9 cellular contexts compared by ENCODE assay signal in genomic region chr9:136345281-136346156, GRCh38. TPM values are rescaled to one million over a fixed set of nuclear protein-coding genes. Genes with fewer than 3 reads are reported as not detected.
DNase-seq lines count a peak whose midpoint lies in the region; ATAC-seq and TF ChIP-seq lines count a peak whose summit lies in the region.
"Had no signal": no experiment of that assay in that cellular context is flagged by ENCODE, and none has a peak within 500 bp of the region (broad histone marks: within the 10 kb centered on the region; RNA-seq: fewer than 3 reads in every experiment).

No MANE protein-coding gene starts in this region.

- 51% methylated on average over 38 of the region's 43 CpGs for WGBS in prostate gland

- ATAC-seq in thoracic aorta (ENCODE audit: insufficient number of reproducible peaks, low FRiP score, low read depth) = no peak
- ATAC-seq in HG03432 (IDR thresholded peaks at IDR 0.05; ENCODE audit: unreplicated experiment) = no peak
- no peak for ATAC-seq in GM19395 (IDR thresholded peaks at IDR 0.05; ENCODE audit: unreplicated experiment)

- H3K27me3 ChIP-seq in thoracic aorta (replicated peaks; ENCODE audit: insufficient read depth) (no peaks in the 10 kb centered on the region), prostate gland (replicated peaks; ENCODE audit: insufficient read depth) (no peaks in the 10 kb centered on the region)

- DNase-seq in HuH-7.5 (ENCODE audit: low spot score) = peak; percentile 92
- peak; percentile 60 for DNase-seq in choroid plexus epithelial cell (ENCODE audit: low read depth)
- peak; percentile 63 for DNase-seq in kidney tubule cell (ENCODE audit: low spot score)
- DNase-seq in thoracic aorta (ENCODE audit: low spot score) = peak; percentile 45
- DNase-seq in prostate gland (ENCODE audit: low spot score) = no peak
- DNase-seq in NCI-H2227 treated with DMSO at 0.1 percent for 48 hours (lab: John Stamatoyannopoulos, UW) = no peak

- intact Hi-C loops in prostate gland (cut with DNase I) = no loop called here

- H3K4me1 ChIP-seq in thoracic aorta (ENCODE audit: control insufficient read depth in 1 of 2, low read depth in 2 of 2) (peaks cover 4 to 40% of the 10 kb centered on the region in 2 donors), prostate gland (replicated peaks) (no peaks in the 10 kb centered on the region)

- H3K36me3 ChIP-seq in thoracic aorta (no peaks in the 10 kb centered on the region), prostate gland (no peaks in the 10 kb centered on the region)

- peak overlapping the region; percentile 81 to 86 for H3K27ac ChIP-seq in thoracic aorta
- H3K27ac ChIP-seq in prostate gland = peak overlapping the region in 1 of 2 donors; percentile 8

- no peaks in the 10 kb centered on the region for H3K9me3 ChIP-seq in thoracic aorta
- H3K9me3 ChIP-seq in prostate gland = no peaks in the 10 kb centered on the region

- TF ChIP-seq CTCF in choroid plexus epithelial cell (conservative IDR thresholded peaks at IDR 0.05; ENCODE audit: low read depth, low read length) (peak; percentile 60), thoracic aorta (IDR thresholded peaks at IDR 0.05) (peak; percentile 63), prostate gland (IDR thresholded peaks at IDR 0.05) (peak in 2 of 4 experiments; percentile 32 to 33)

- H3K4me3 ChIP-seq in choroid plexus epithelial cell (ENCODE audit: low read depth, low read length) = no peak overlapping the region
- H3K4me3 ChIP-seq in thoracic aorta = peak overlapping the region; percentile 73
- H3K4me3 ChIP-seq in prostate gland = no peak overlapping the region

- TF ChIP-seq POLR2A in prostate gland (IDR thresholded peaks at IDR 0.05) = no peak

RNA-seq across cellular contexts. Expression of gene DNLZ, which starts 18.0 kb away (rescaled TPM):
- total RNA-seq in thoracic aorta (10 to 100 TPM; 39.4 to 41.3 TPM), prostate gland (10 to 100 TPM; 37.6 to 64.3 TPM)

RNA-seq across cellular contexts. Expression of gene GPSM1, which starts 18.2 kb away (rescaled TPM):
- total RNA-seq in thoracic aorta (10 to 100 TPM; 29.2 to 33.6 TPM), prostate gland (10 to 100 TPM; 11.3 to 89.2 TPM)

RNA-seq across cellular contexts. Expression of gene CARD9, which starts 27.9 kb away (rescaled TPM):
- 1 to 10 TPM; 1.4 to 6.6 TPM for total RNA-seq in thoracic aorta
- total RNA-seq in prostate gland = 1 to 10 TPM; 1.5 to 3.4 TPM

RNA-seq across cellular contexts. Expression of gene CCDC187, which starts 41.6 kb away (rescaled TPM):
- not detected for total RNA-seq in thoracic aorta
- total RNA-seq in prostate gland = 1 to 10 TPM in 1 of 2 donors, not detected in 1; 1.2 TPM
- total RNA-seq: T-helper 2 cell treated with Interferon-gamma antibody and Interleukin-4, amounts not matched to agents 100 ng/mL and 5 ng/mL, for 36 hours had no signal

RNA-seq across cellular contexts. Expression of gene SNAPC4, which starts 54.5 kb away (rescaled TPM):
- total RNA-seq in thoracic aorta (1 to 10 TPM; 8.0 to 8.5 TPM), prostate gland (10 to 100 TPM in 1 of 2 donors, 1 to 10 TPM in 1; 8.6 to 22.2 TPM)

Comparison
In these comparisons a context has a peak if more than half of its experiments do, and no peak if none do; other contexts are left out.
1. DNase-seq: peak in HuH-7.5 (single experiment), choroid plexus epithelial cell (single experiment), kidney tubule cell (single experiment) and thoracic aorta (single experiment); none in prostate gland (single experiment) and NCI-H2227 treated with DMSO at 0.1 percent for 48 hours (single experiment).